Comparison of ENCODE assay signal across 23 cellular contexts in genomic region chr10:128029731-128030369, GRCh38.
DNase-seq lines count a peak whose midpoint lies in the region; ATAC-seq, FAIRE-seq and TF ChIP-seq lines count a peak whose summit lies in the region.
"Had no signal": no experiment of that assay in that cellular context is flagged by ENCODE, and none has a peak within 500 bp of the region (broad histone marks: within the 10 kb centered on the region; RNA-seq: fewer than 3 reads in every experiment).

No MANE protein-coding gene starts in this region.

- no peaks in the 10 kb centered on the region for H3K4me1 ChIP-seq in HepG2 (ENCODE audit: insufficient read depth, low read length)
- H3K4me1 ChIP-seq in right lobe of liver: no peaks in the 10 kb centered on the region
- H3K4me1 ChIP-seq in mesenchymal stem cell (ENCODE audit: control insufficient read depth, insufficient read depth, low read depth, low read length): peaks cover 11% of the 10 kb centered on the region

- no peak for TF ChIP-seq RAD21 in HepG2 (CRISPR knock-in tag; IDR thresholded peaks at IDR 0.05)

- H3K9ac ChIP-seq in HepG2 (ENCODE audit: insufficient read depth, low read depth, low read length): no peak overlapping the region
- H3K9ac ChIP-seq in mesenchymal stem cell (ENCODE audit: low read length): no peak overlapping the region

- H3K79me2 ChIP-seq in HepG2 (ENCODE audit: insufficient read depth, low read length): no peaks in the 10 kb centered on the region

- no peaks in the 10 kb centered on the region for H3K9me3 ChIP-seq in HepG2 (ENCODE audit: low read length)
- no peaks in the 10 kb centered on the region for H3K9me3 ChIP-seq in right lobe of liver
- no peaks in the 10 kb centered on the region for H3K9me3 ChIP-seq in mesenchymal stem cell (ENCODE audit: control insufficient read depth, low read length)

- no TSS peak for BruUV-seq in HepG2 (replicated peaks; lab: Mats Ljungman, UMichigan)

- peak overlapping the region; percentile 10 for H4K91ac ChIP-seq in mesenchymal stem cell (ENCODE audit: low read length)

- H3K36me3 ChIP-seq in HepG2 (replicated peaks in 1 of 2; ENCODE audit: control insufficient read depth in 1 of 2, insufficient read depth in 2 of 2, low read length in 2 of 2) (no peaks in the 10 kb centered on the region), right lobe of liver (no peaks in the 10 kb centered on the region), mesenchymal stem cell (ENCODE audit: control insufficient read depth in 1 of 2, insufficient read depth in 2 of 2, low read depth in 1 of 2, low read length in 2 of 2) (peaks cover 0 to 2% of the 10 kb centered on the region in 2 experiments)

- no peak overlapping the region for H3K23ac ChIP-seq in mesenchymal stem cell (ENCODE audit: low read length in 2 of 2)

- ATAC-seq in HepG2 (no peak), right lobe of liver (no peak), GM21529 (IDR thresholded peaks at IDR 0.05; ENCODE audit: unreplicated experiment) (no peak)
- ATAC-seq: HCT116 had no signal

- DNase-seq in HepG2 (ENCODE audit: low spot score): no peak
- no peak for DNase-seq in right lobe of liver
- DNase-seq in NCI-H2227 (lab: John Stamatoyannopoulos, UW; ENCODE audit: unreplicated experiment): peak; percentile 46
- DNase-seq in mesenchymal stem cell: no peak
- DNase-seq in SHP77 (lab: John Stamatoyannopoulos, UW): no peak
- DNase-seq in NCI-H146 treated with DMSO at 0.1 percent for 48 hours (lab: John Stamatoyannopoulos, UW; ENCODE audit: unreplicated experiment): no peak
- DNase-seq: Calu3; CD8-positive, alpha-beta memory T cell; MV-4-11; NCI-H1105 treated with DMSO at 0.1 percent for 48 hours; NCI-H1694 treated with DMSO at 0.1 percent for 48 hours; NCI-H2081 treated with DMSO at 0.1 percent for 48 hours; NCI-H2171 treated with DMSO at 0.1 percent for 48 hours; NCI-H446 treated with DMSO at 0.1 percent for 48 hours; NCI-H526 treated with DMSO at 0.1 percent for 48 hours; Right ventricle myocardium superior; SW 1271 had no signal

- WGBS in HepG2 (ENCODE audit: low lambda C conversion rate): 26% methylated on average over 15 of the region's 17 CpGs
- 55% methylated on average over 10 of the region's 17 CpGs for WGBS in right lobe of liver (ENCODE audit: insufficient coverage, low coverage, low lambda C conversion rate, missing lambda C conversion rate)
- 79% methylated on average over 15 of the region's 17 CpGs for WGBS in mesenchymal stem cell

- H3K18ac ChIP-seq in mesenchymal stem cell (ENCODE audit: low read depth in 1 of 2, low read length in 2 of 2): no peak overlapping the region

- H4K20me1 ChIP-seq in HepG2 (ENCODE audit: insufficient read depth, low read length): no peaks in the 10 kb centered on the region

- peaks cover 7 to 47% of the 10 kb centered on the region in 2 experiments; a peak in 4 of 5 replicates for H3K27me3 ChIP-seq in HepG2 (ENCODE audit: control insufficient read depth in 1 of 2, insufficient read depth in 2 of 2, low read length in 2 of 2)
- H3K27me3 ChIP-seq in right lobe of liver: no peaks in the 10 kb centered on the region
- H3K27me3 ChIP-seq in mesenchymal stem cell (ENCODE audit: control insufficient read depth in 1 of 2, insufficient read depth in 1 of 2, low read length in 2 of 2): no peaks in the 10 kb centered on the region

- H3K4ac ChIP-seq in mesenchymal stem cell (ENCODE audit: low read depth in 1 of 2, low read length in 2 of 2): no peak overlapping the region

- CTCF ChIA-PET in HepG2 (lab: Yijun Ruan, JAX; ENCODE audit: low intra/inter-chr PET ratio, low total read pairs): no interaction called here

- no peak for TF ChIP-seq CTCF in HepG2 (CRISPR knock-in tag; IDR thresholded peaks at IDR 0.05)
- TF ChIP-seq CTCF in right lobe of liver (IDR thresholded peaks at IDR 0.05): no peak

- H2AFZ ChIP-seq in HepG2 (ENCODE audit: low read length) (no peak overlapping the region), mesenchymal stem cell (ENCODE audit: low read depth, low read length) (no peak overlapping the region)

- H2BK5ac ChIP-seq in mesenchymal stem cell (ENCODE audit: low read depth, low read length, poor library complexity, severe bottlenecking): no peak overlapping the region

- no peak overlapping the region for H2AK5ac ChIP-seq in mesenchymal stem cell (ENCODE audit: low read length, severe bottlenecking)

- no peak overlapping the region for H3K4me2 ChIP-seq in HepG2 (ENCODE audit: low read depth, low read length)
- no peak overlapping the region for H3K4me2 ChIP-seq in mesenchymal stem cell (ENCODE audit: low read length, poor library complexity, severe bottlenecking)

- intact Hi-C loops in HepG2 (cut with micrococcal nuclease; ENCODE audit: unreplicated experiment): no loop called here
- intact Hi-C loops in right lobe of liver (cut with DNase I): no loop called here

- H3K14ac ChIP-seq in mesenchymal stem cell (ENCODE audit: low read length in 2 of 2): no peak overlapping the region

- no peaks in the 10 kb centered on the region for H3K79me1 ChIP-seq in mesenchymal stem cell (replicated peaks; ENCODE audit: low read length, poor library complexity, severe bottlenecking)

- H2BK120ac ChIP-seq in mesenchymal stem cell (ENCODE audit: low read depth, low read length): no peak overlapping the region

- POLR2A ChIA-PET in HepG2 (lab: Yijun Ruan, JAX): no interaction called here

- no peak overlapping the region for H4K8ac ChIP-seq in mesenchymal stem cell (ENCODE audit: low read length)

- in situ Hi-C loops in HepG2 (cut with HindIII; ENCODE audit: extremely low pct_ligation_motif_present, low pct_unique_long_range_greater_than_20kb): no loop called here

- TF ChIP-seq POLR2A in HepG2 (IDR thresholded peaks at IDR 0.05; ENCODE audit: insufficient read depth in 1 of 2, low read depth in 2 of 2, low read length in 2 of 2): no peak
- TF ChIP-seq POLR2A in right lobe of liver (IDR thresholded peaks at IDR 0.05): no peak

- no peak for TF ChIP-seq EP300 in HepG2 (IDR thresholded peaks at IDR 0.05; ENCODE audit: low read depth in 2 of 2, low read length in 2 of 2)
- no peak for TF ChIP-seq EP300 in HepG2 (CRISPR knock-in tag; IDR thresholded peaks at IDR 0.05; ENCODE audit: borderline replicate concordance)

- FAIRE-seq in HepG2 (lab: Jason Lieb, UNC): no peak
- FAIRE-seq: G401.6, GM12892, H1 had no signal

- H3K27ac ChIP-seq in HepG2 (ENCODE audit: extremely low read length, insufficient read depth, low read length) (no peak overlapping the region), right lobe of liver (no peak overlapping the region), mesenchymal stem cell (ENCODE audit: low read length, poor library complexity, severe bottlenecking) (no peak overlapping the region)
- H3K27ac ChIP-seq: HL-60 had no signal

- H3K4me3 ChIP-seq in HepG2 (replicated peaks in 1 of 3; ENCODE audit: insufficient read depth in 1 of 3, low read depth in 2 of 3, low read length in 3 of 3) (no peak overlapping the region), right lobe of liver (no peak overlapping the region), mesenchymal stem cell (ENCODE audit: insufficient read depth in 1 of 2, low read depth in 1 of 2, low read length in 2 of 2) (no peak overlapping the region)

- H2BK12ac ChIP-seq in mesenchymal stem cell (ENCODE audit: low read length in 2 of 2): no peak overlapping the region

- no peak overlapping the region for H2BK15ac ChIP-seq in mesenchymal stem cell (ENCODE audit: low read depth, poor library complexity, severe bottlenecking)

TF ChIP-seq in HepG2, 621 proteins besides CTCF, POLR2A, EP300 and RAD21:
- TF ChIP-seq CENPX (CRISPR knock-in tag; IDR thresholded peaks at IDR 0.05) (no peak), MAFK (conservative IDR thresholded peaks at IDR 0.05 in 1 of 2, IDR thresholded peaks at IDR 0.05 in 1 of 2; ENCODE audit: low read length in 2 of 2) (peak; percentile 80 to 88), MAFF (IDR thresholded peaks at IDR 0.05; ENCODE audit: low read depth, low read length) (peak; percentile 81)
